ENCODE assay signal across 1 cellular context in the genomic region with DNA sequence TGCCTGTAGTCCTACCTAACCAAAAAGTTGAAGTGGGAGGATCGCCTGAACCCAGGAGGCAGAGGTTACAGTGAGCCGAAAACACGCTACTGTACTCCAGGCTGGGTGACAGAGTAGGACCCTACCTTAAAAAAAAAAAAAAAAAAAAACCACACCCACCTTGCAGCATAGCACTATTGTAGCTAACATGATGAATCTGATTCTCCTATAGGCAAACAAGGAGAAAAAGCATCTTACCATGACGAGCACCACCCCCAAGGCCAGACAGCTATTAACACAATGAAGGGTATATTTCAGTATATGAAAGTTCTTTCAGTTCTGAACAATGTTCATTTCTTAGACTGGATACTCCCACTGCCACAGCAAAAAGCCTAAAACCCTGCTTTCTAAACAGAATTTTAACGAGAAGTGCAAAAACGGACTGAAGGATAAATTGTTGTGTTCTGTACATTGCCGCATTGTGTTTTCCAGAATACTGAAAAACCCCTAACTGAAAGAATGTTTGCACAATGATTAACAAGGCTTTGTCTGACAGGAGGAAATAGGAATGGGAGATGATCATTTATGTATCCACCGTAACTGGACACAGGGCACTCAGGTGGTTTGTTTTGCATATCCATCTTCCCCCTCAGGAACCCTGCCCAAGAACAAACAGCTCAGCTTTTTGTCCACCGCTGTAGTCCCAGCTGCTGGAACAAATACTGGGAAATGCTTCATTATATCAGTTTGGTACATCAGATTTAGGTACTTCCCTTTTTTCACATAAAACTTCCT.
TF ChIP-seq lines count a peak whose summit lies in the region.

No MANE protein-coding gene starts in this region.

TF ChIP-seq in IMR-90, 13 proteins besides CTCF, POLR2A, EP300 and RAD21 (continued from another document):
- TF ChIP-seq, protein P1, sequence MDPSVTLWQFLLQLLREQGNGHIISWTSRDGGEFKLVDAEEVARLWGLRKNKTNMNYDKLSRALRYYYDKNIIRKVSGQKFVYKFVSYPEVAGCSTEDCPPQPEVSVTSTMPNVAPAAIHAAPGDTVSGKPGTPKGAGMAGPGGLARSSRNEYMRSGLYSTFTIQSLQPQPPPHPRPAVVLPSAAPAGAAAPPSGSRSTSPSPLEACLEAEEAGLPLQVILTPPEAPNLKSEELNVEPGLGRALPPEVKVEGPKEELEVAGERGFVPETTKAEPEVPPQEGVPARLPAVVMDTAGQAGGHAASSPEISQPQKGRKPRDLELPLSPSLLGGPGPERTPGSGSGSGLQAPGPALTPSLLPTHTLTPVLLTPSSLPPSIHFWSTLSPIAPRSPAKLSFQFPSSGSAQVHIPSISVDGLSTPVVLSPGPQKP (IDR thresholded peaks at IDR 0.05; ENCODE audit: borderline replicate concordance, low read depth, low read length) = no peak
- TF ChIP-seq MAZ (IDR thresholded peaks at IDR 0.05; ENCODE audit: borderline replicate concordance, low read depth, low read length) (no peak), RFX5 (IDR thresholded peaks at IDR 0.05; ENCODE audit: low read depth, low read length) (no peak), NFE2L2 (IDR thresholded peaks at IDR 0.05; ENCODE audit: low read depth, low read length) (no peak), CEBPB (IDR thresholded peaks at IDR 0.05; ENCODE audit: low read depth, low read length) (no peak), CHD1 (IDR thresholded peaks at IDR 0.05; ENCODE audit: low read depth, low read length) (no peak), RCOR1 (IDR thresholded peaks at IDR 0.05; ENCODE audit: insufficient replicate concordance, low read length) (no peak)
TF ChIP-seq in IMR-90: peak in this region for 0.
